In genomic region chr5:17679597-17680187, GRCh38 we compare ENCODE assay signal across 1 cellular context.
A peak's percentile ranks its signal among the peaks of the same experiment; 100 is the strongest.
TF ChIP-seq lines count a peak whose summit lies in the region.

No MANE protein-coding gene starts in this region.

TF ChIP-seq in HepG2, 621 proteins besides CTCF, POLR2A, EP300 and RAD21:
- TF ChIP-seq YEATS2 (CRISPR knock-in tag; IDR thresholded peaks at IDR 0.05; ENCODE audit: borderline replicate concordance) (no peak), CEBPB (IDR thresholded peaks at IDR 0.05; ENCODE audit: borderline replicate concordance, low read depth, low read length) (peak; percentile 10; the same call in 1 of the 2 replicates), ZNF33B (CRISPR knock-in tag; IDR thresholded peaks at IDR 0.05) (no peak), NFIB (CRISPR knock-in tag; IDR thresholded peaks at IDR 0.05; ENCODE audit: borderline replicate concordance) (no peak), ZNF607 (CRISPR knock-in tag; IDR thresholded peaks at IDR 0.05; ENCODE audit: borderline replicate concordance) (no peak), ZNF720 (CRISPR knock-in tag; IDR thresholded peaks at IDR 0.05) (no peak), MEIS1 (CRISPR knock-in tag; IDR thresholded peaks at IDR 0.05; ENCODE audit: borderline replicate concordance) (no peak)
- TF ChIP-seq, protein P1, sequence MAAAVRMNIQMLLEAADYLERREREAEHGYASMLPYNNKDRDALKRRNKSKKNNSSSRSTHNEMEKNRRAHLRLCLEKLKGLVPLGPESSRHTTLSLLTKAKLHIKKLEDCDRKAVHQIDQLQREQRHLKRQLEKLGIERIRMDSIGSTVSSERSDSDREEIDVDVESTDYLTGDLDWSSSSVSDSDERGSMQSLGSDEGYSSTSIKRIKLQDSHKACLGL (CRISPR knock-in tag; IDR thresholded peaks at IDR 0.05) = no peak
TF ChIP-seq in HepG2: peak in this region for 1.
